Comparison of ENCODE assay signal across 8 cellular contexts in genomic region chr9:129752915-129753724, GRCh38. TPM values are rescaled to one million over a fixed set of nuclear protein-coding genes. Genes with fewer than 3 reads are reported as not detected.
A peak's percentile ranks its signal among the peaks of the same experiment; 100 is the strongest.
DNase-seq lines count a peak whose midpoint lies in the region; ATAC-seq lines count a peak whose summit lies in the region.

A gene with protein sequence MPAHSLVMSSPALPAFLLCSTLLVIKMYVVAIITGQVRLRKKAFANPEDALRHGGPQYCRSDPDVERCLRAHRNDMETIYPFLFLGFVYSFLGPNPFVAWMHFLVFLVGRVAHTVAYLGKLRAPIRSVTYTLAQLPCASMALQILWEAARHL (minus strand): TSS chr9:129753042. CDS start chr9:129753012, 30 bp downstream.

- H3K4me1 ChIP-seq in mucosa of stomach (ENCODE audit: control insufficient read depth, insufficient read depth, low read length), result peaks cover 21% of the 10 kb centered on the region

- DNase-seq in Daoy (ENCODE audit: low read depth) (peak; percentile 70), NCI-H2227 (lab: John Stamatoyannopoulos, UW; ENCODE audit: unreplicated experiment) (peak; percentile 83), epidermal melanocyte (ENCODE audit: insufficient read length, low spot score) (peak; percentile 84), AML-193 (lab: John Stamatoyannopoulos, UW) (no peak)
- peak in 2 of 3 experiments; percentile 23 to 29 for DNase-seq in activated CD8-positive, alpha-beta memory T cell treated with anti-CD3 and anti-CD28 coated beads for 48 hours (ENCODE audit: low read depth in 2 of 3, low spot score in 2 of 3)
- peak; percentile 9 to 52 for DNase-seq in stimulated activated CD8-positive, alpha-beta memory T cell treated with anti-CD3 and anti-CD28 coated beads, Interleukin-7, amount 100 ng/mL, for 4 hours (ENCODE audit: low read depth in 2 of 2)

- no peaks in the 10 kb centered on the region for H3K9me3 ChIP-seq in mucosa of stomach (ENCODE audit: control insufficient read depth, low read length)

- peak within 1 kb of the TSS; percentile 3 for H3K9ac ChIP-seq in mucosa of stomach (ENCODE audit: low read length)

- no peak for ATAC-seq in HG02678 (IDR thresholded peaks at IDR 0.05; ENCODE audit: unreplicated experiment)

- H3K4me3 ChIP-seq in mucosa of stomach (ENCODE audit: low read length), result no peak within 1 kb of the TSS

- H3K36me3 ChIP-seq in mucosa of stomach (ENCODE audit: control insufficient read depth, insufficient read depth, low read length), result no peaks in the 10 kb centered on the region

- H3K27me3 ChIP-seq in mucosa of stomach (ENCODE audit: control insufficient read depth, insufficient read depth, low read length), result peaks cover 13% of the 10 kb centered on the region

RNA-seq across cellular contexts. Expression of the gene that starts here (rescaled TPM):
- total RNA-seq in Daoy (2014; rRNA removed; shearing (Covaris generic)), result 3.9 and 4.5 TPM in 2 replicates

Comparison
In these comparisons a context has a peak if more than half of its experiments do, and no peak if none do; other contexts are left out.
1. DNase-seq: peak in Daoy (single experiment), NCI-H2227 (single experiment), activated CD8-positive, alpha-beta memory T cell treated with anti-CD3 and anti-CD28 coated beads for 48 hours (2 of 3), epidermal melanocyte (single experiment) and stimulated activated CD8-positive, alpha-beta memory T cell treated with anti-CD3 and anti-CD28 coated beads, Interleukin-7, amount 100 ng/mL, for 4 hours (2 of 2); none in AML-193 (0 of 2).